8 cellular contexts compared by ENCODE assay signal in the genomic region with DNA sequence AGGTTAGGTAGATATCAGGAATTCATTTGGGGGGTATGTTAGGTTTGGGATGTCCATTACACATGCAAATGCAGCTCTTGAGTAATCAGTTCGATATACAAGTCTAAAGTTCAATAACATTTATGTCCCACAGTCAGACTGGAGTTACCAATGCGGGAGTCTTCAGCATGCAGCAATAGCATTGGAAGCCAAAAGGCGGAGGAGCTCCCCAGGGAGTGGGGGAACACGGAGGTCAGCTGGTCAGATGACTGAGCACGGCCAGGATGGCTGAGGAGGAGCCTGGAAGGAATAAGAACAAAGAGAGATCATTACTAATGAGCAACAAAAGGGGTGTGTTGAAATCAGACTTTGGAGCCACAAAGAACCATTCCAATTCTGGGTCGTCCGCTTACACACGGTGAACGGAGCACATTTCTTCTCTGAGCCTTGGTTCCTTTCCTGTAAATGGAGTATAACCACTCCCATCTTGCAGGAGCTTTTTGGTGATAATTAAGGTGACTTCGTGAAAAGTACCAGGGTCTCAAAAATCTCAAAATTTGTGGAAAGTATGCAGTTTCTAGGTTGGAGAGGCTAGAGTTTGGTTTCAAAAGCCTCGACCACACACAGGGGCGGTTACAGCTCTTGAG. TPM values are rescaled to one million over a fixed set of nuclear protein-coding genes. Genes with fewer than 3 reads are reported as not detected.
DNase-seq lines count a peak whose midpoint lies in the region; ATAC-seq and FAIRE-seq lines count a peak whose summit lies in the region.

No MANE protein-coding gene starts in this region.

- H3K4me3 ChIP-seq in iPS-15b (ENCODE audit: low read depth, low read length): peak overlapping the region; percentile 77
- peak overlapping the region; percentile 66 to 72 for H3K4me3 ChIP-seq in small intestine (ENCODE audit: low read depth in 1 of 2, low read length in 2 of 2)

- H3K27me3 ChIP-seq in iPS-15b (ENCODE audit: control insufficient read depth, insufficient read depth, low read length) (no peaks in the 10 kb centered on the region), small intestine (ENCODE audit: control insufficient read depth in 2 of 2, insufficient read depth in 2 of 2, low read length in 2 of 2) (no peaks in the 10 kb centered on the region)

- H3K36me3 ChIP-seq in iPS-15b (ENCODE audit: control insufficient read depth, insufficient read depth, low read length) (no peaks in the 10 kb centered on the region), small intestine (ENCODE audit: control insufficient read depth in 2 of 2, insufficient read depth in 2 of 2, low read length in 2 of 2) (peaks cover 0 to 2% of the 10 kb centered on the region in 2 donors)

- no peak for FAIRE-seq in small intestine (lab: Jason Lieb, UNC)

- H3K9me3 ChIP-seq in iPS-15b (ENCODE audit: control insufficient read depth, insufficient read depth, low read length) (no peaks in the 10 kb centered on the region), small intestine (ENCODE audit: control insufficient read depth, low read depth) (no peaks in the 10 kb centered on the region)

- peaks cover 14% of the 10 kb centered on the region for H3K4me1 ChIP-seq in iPS-15b (ENCODE audit: control insufficient read depth, insufficient read depth, low read length)
- peaks cover 0 to 13% of the 10 kb centered on the region in 2 donors for H3K4me1 ChIP-seq in small intestine (ENCODE audit: control insufficient read depth in 2 of 2, insufficient read depth in 1 of 2, low read depth in 1 of 2, low read length in 1 of 2)

- H3K9ac ChIP-seq in iPS-15b (ENCODE audit: low read depth, low read length): peak overlapping the region; percentile 51

- peak; percentile 52 to 53 for DNase-seq in AML-193 (lab: John Stamatoyannopoulos, UW)
- peak; percentile 84 for DNase-seq in small intestine
- DNase-seq in activated CD4-positive, CD25-positive, alpha-beta regulatory T cell (lab: John Stamatoyannopoulos, UW): no peak
- no peak for DNase-seq in GM19238 (ENCODE audit: insufficient read length, low spot score)

- 15 to 56% (median 18%) methylated on average over 12 of the region's 12 CpGs for WGBS in adipose tissue, 3 donors
- WGBS in small intestine, 3 donors: 13 to 26% (median 23%) methylated on average over 12 of the region's 12 CpGs

- H3K27ac ChIP-seq in adipose tissue (ENCODE audit: low read depth, low read length): peak overlapping the region; percentile 79
- H3K27ac ChIP-seq in small intestine (ENCODE audit: low read depth in 1 of 2, low read length in 1 of 2): peak overlapping the region; percentile 91 to 92

- ATAC-seq in HG03139 (IDR thresholded peaks at IDR 0.05; ENCODE audit: unreplicated experiment) (peak; percentile 2), HG02884 (IDR thresholded peaks at IDR 0.05; ENCODE audit: unreplicated experiment) (no peak)

RNA-seq across cellular contexts. Expression of gene ZNF22, which starts 0.5 kb away (rescaled TPM):
- polyA plus RNA-seq in adipose tissue (10 to 100 TPM; 16.0 to 34.4 (median 25.4) TPM), small intestine (10 to 100 TPM in 2 of 3 donors, 1 to 10 TPM in 1; 8.1 to 14.5 (median 12.2) TPM)

RNA-seq across cellular contexts. Expression of gene DEPP1, which starts 21.6 kb away (rescaled TPM):
- polyA plus RNA-seq in adipose tissue (1,000 to 10,000 TPM in 1 of 3 donors, 100 to 1,000 TPM in 2; 190 to 1,305 (median 268) TPM), small intestine (10 to 100 TPM in 1 of 3 donors, 1 to 10 TPM in 2; 4.0 to 39.4 (median 6.8) TPM)

RNA-seq across cellular contexts. Expression of gene RASSF4, which starts 40.6 kb away (rescaled TPM):
- polyA plus RNA-seq in adipose tissue: 10 to 100 TPM; 32.7 to 74.0 (median 58.3) TPM
- polyA plus RNA-seq in small intestine: 100 to 1,000 TPM in 1 of 3 donors, 10 to 100 TPM in 2; 16.9 to 136 (median 86.7) TPM

Comparison
In these comparisons a context has a peak if more than half of its experiments do, and no peak if none do; other contexts are left out.
1. DNase-seq: peak in AML-193 (2 of 2) and small intestine (single experiment); none in activated CD4-positive, CD25-positive, alpha-beta regulatory T cell (0 of 4) and GM19238 (single experiment).
2. RNA of gene DEPP1, which starts 21.6 kb away (polyA plus RNA-seq): 190 to 1,305 TPM in adipose tissue; 4.0 to 39.4 TPM in small intestine; every median in the first group is over 4 times any median in the second.